16 cellular contexts compared by ENCODE assay signal in genomic region chr3:159929894-159930235, GRCh38. TPM values are rescaled to one million over a fixed set of nuclear protein-coding genes. Genes with fewer than 3 reads are reported as not detected.
DNase-seq lines count a peak whose midpoint lies in the region; ATAC-seq, FAIRE-seq and TF ChIP-seq lines count a peak whose summit lies in the region.
"Had no signal": no experiment of that assay in that cellular context is flagged by ENCODE, and none has a peak within 500 bp of the region (broad histone marks: within the 10 kb centered on the region; RNA-seq: fewer than 3 reads in every experiment).

No MANE protein-coding gene starts in this region.

- TF ChIP-seq RAD21 in A549 (conservative IDR thresholded peaks at IDR 0.05 in 1 of 2, IDR thresholded peaks at IDR 0.05 in 1 of 2), result no peak

- CTCF ChIA-PET in A549 (lab: Yijun Ruan, JAX), result interaction anchor here (0.9 to 7.2 kb wide), 7 partner anchors 16 to 81 kb away, joined by 3 to 48 read pairs (median 9); partner anchors contain the start of gene IL12A

- H3K36me3 Mint-ChIP-seq in dendritic cell treated with granulocyte-macrophage colony-stimulating factor and Interleukin-4, amounts not matched to agents 40 ng/mL and 50 ng/mL, for 4 days (ENCODE audit: low read depth), result peaks cover 18% of the 10 kb centered on the region

- H3K9me3 Mint-ChIP-seq in dendritic cell treated with granulocyte-macrophage colony-stimulating factor and Interleukin-4, amounts not matched to agents 40 ng/mL and 50 ng/mL, for 4 days, result peaks cover 20% of the 10 kb centered on the region

- no peak for TF ChIP-seq CTCF in A549 (IDR thresholded peaks at IDR 0.05)
- TF ChIP-seq CTCF in neutrophil (IDR thresholded peaks at IDR 0.05), result no peak

- H3K4me1 ChIP-seq in A549 (peaks cover 25% of the 10 kb centered on the region), neutrophil (ENCODE audit: control insufficient read depth in 1 of 2, insufficient read depth in 1 of 2, low read depth in 1 of 2, low read length in 1 of 2) (peaks cover 9 to 17% of the 10 kb centered on the region in 2 experiments)

- POLR2A ChIA-PET in A549 (lab: Yijun Ruan, JAX), result no interaction called here

- 88% methylated on average over 4 of the region's 4 CpGs for WGBS in A549 (ENCODE audit: missing lambda C conversion rate)

- H3K4me2 ChIP-seq in A549, result peak overlapping the region; percentile 50; the same call in 2 of the 3 replicates

- ATAC-seq in A549 (no peak), HG03066 (IDR thresholded peaks at IDR 0.05; ENCODE audit: low read depth, unreplicated experiment) (peak; percentile 61), HG03045 (IDR thresholded peaks at IDR 0.05; ENCODE audit: unreplicated experiment) (no peak), HG02642 (IDR thresholded peaks at IDR 0.05; ENCODE audit: poor library complexity, unreplicated experiment) (no peak)

- DNase-seq in A549 (ENCODE audit: low read depth in 1 of 2, low spot score in 1 of 2) (no peak), dedifferentiated amniotic fluid mesenchymal stem cell (ENCODE audit: extremely low spot score) (no peak), OCI-M2 (lab: John Stamatoyannopoulos, UW; ENCODE audit: unreplicated experiment) (no peak)
- DNase-seq: activated CD8-positive, alpha-beta memory T cell treated with anti-CD3 and anti-CD28 coated beads for 24 hours; activated gamma-delta T cell treated with Interleukin-2 at 50 U/mL for 16 hours; DMS79 treated with DMSO at 0.1 percent for 48 hours; KG1; NCI-H1930; occipital lobe had no signal

- no peak for TF ChIP-seq POLR2A in A549 (IDR thresholded peaks at IDR 0.05; ENCODE audit: low read length)

- H3K27ac Mint-ChIP-seq in dendritic cell treated with granulocyte-macrophage colony-stimulating factor and Interleukin-4, amounts not matched to agents 40 ng/mL and 50 ng/mL, for 4 days, result peak overlapping the region; percentile 81

- intact Hi-C loops in dendritic cell treated with granulocyte-macrophage colony-stimulating factor and Interleukin-4, amounts not matched to agents 40 ng/mL and 50 ng/mL, for 4 days (cut with micrococcal nuclease), result loop anchor here (2.0 to 5.0 kb wide), 2 partner anchors 57 to 77 kb away; partner anchors contain the start of gene IL12A

- H3K4me3 ChIP-seq in A549, result no peak overlapping the region
- H3K4me3 ChIP-seq in neutrophil (ENCODE audit: low read depth in 1 of 2, low read length in 1 of 2), result peak overlapping the region; percentile 6 to 15
- H3K4me3 ChIP-seq: SJCRH30 had no signal

- no peak for FAIRE-seq in A549 (lab: Jason Lieb, UNC)
- FAIRE-seq: bronchial epithelial cell had no signal

- no peaks in the 10 kb centered on the region for H3K36me3 ChIP-seq in neutrophil
- H3K36me3 ChIP-seq: SJCRH30 had no signal

- H3K27me3 Mint-ChIP-seq in dendritic cell treated with granulocyte-macrophage colony-stimulating factor and Interleukin-4, amounts not matched to agents 40 ng/mL and 50 ng/mL, for 4 days, result no peaks in the 10 kb centered on the region

- peak overlapping the region; percentile 32 for H3K4me3 Mint-ChIP-seq in dendritic cell treated with granulocyte-macrophage colony-stimulating factor and Interleukin-4, amounts not matched to agents 40 ng/mL and 50 ng/mL, for 4 days

- H3K27me3 ChIP-seq in neutrophil, result no peaks in the 10 kb centered on the region
- H3K27me3 ChIP-seq: SJCRH30 had no signal

- TF ChIP-seq EP300 in A549 (IDR thresholded peaks at IDR 0.05), result no peak

- peaks cover 34% of the 10 kb centered on the region for H3K4me1 Mint-ChIP-seq in dendritic cell treated with granulocyte-macrophage colony-stimulating factor and Interleukin-4, amounts not matched to agents 40 ng/mL and 50 ng/mL, for 4 days (ENCODE audit: low read depth)

- H3K9me3 ChIP-seq in A549 (peaks cover 16% of the 10 kb centered on the region), neutrophil (no peaks in the 10 kb centered on the region)
- H3K9me3 ChIP-seq: SJCRH30 had no signal

- H3K27ac ChIP-seq in A549, result peak overlapping the region; percentile 70 to 82
- peak overlapping the region; percentile 83 for H3K27ac ChIP-seq in neutrophil

TF ChIP-seq in A549, 52 proteins besides CTCF, POLR2A, EP300 and RAD21:
- TF ChIP-seq, protein P1, sequence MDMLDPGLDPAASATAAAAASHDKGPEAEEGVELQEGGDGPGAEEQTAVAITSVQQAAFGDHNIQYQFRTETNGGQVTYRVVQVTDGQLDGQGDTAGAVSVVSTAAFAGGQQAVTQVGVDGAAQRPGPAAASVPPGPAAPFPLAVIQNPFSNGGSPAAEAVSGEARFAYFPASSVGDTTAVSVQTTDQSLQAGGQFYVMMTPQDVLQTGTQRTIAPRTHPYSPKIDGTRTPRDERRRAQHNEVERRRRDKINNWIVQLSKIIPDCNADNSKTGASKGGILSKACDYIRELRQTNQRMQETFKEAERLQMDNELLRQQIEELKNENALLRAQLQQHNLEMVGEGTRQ (IDR thresholded peaks at IDR 0.05), result no peak
- TF ChIP-seq FOSB (CRISPR knock-in tag; IDR thresholded peaks at IDR 0.05) (no peak), ZNF302 (CRISPR knock-in tag; IDR thresholded peaks at IDR 0.05) (no peak)

RNA-seq across cellular contexts. Expression of gene IL12A, which starts 58.8 kb away (rescaled TPM):
- polyA plus RNA-seq in A549 (2011; rRNA removed), result 0.66 and 1.7 TPM in 2 replicates
- polyA plus RNA-seq in A549 (2012; cell fraction: cytosol; rRNA removed), result 1.7 and 2.1 TPM in 2 replicates
- polyA plus RNA-seq in A549 (2012; cell fraction: nucleus; rRNA removed), result 2.1 and 3.9 TPM in 2 replicates
- 0.76 to 1.3 TPM (median 0.98 TPM) in 3 replicates for polyA plus RNA-seq in A549 (2017; fragmentation: RNase III; extraction: RNeasy Plus Mini Kit Qiagen cat#74134 plus additional on column Dnase treatment)
- polyA minus RNA-seq in A549 (2011; rRNA and poly(A)+ RNA removed), result 0.12 TPM in 1 of 2 replicates, not detected in the other
